Comparison of ENCODE assay signal across 23 cellular contexts in the genomic region with DNA sequence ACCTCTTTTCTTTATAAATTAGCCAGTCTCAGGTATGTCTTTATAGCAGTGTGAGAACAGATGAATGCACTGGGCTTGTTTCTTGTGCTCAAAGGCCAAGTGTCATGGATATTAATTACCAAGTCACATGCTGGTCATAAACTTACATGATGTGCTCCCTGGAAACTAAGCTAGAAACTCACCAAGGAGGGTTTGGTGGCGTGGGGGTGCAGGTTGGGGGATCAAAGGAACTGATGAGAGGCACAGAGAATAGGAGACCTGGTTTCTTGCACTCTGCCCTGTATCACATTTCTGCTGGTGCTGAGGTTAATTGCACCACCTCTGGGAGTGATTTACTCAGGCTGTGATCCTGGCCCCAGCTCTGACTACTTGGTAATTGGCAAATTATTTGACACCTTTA. TPM values are rescaled to one million over a fixed set of nuclear protein-coding genes. Genes with fewer than 3 reads are reported as not detected.
"Had no signal": no experiment of that assay in that cellular context is flagged by ENCODE, and none has a peak within 500 bp of the region (broad histone marks: within the 10 kb centered on the region; RNA-seq: fewer than 3 reads in every experiment).

No MANE protein-coding gene starts in this region.

- H3K27ac ChIP-seq: HL-60, KMS-11, RWPE1 had no signal

- FAIRE-seq: HTR-8/SVneo, K562 had no signal

- H3K4me3 ChIP-seq: K562 had no signal

- H3K9me3 ChIP-seq: SK-N-SH had no signal

- DNase-seq: MM.1S, NCI-H1092 treated with DMSO at 0.1 percent for 48 hours, NCI-H1417, NCI-H1436 treated with DMSO at 0.1 percent for 48 hours, NCI-H1694, NCI-H187 treated with DMSO at 0.1 percent for 48 hours, NCI-H2029 treated with DMSO at 0.1 percent for 48 hours, NCI-H2171, NCI-H226, NCI-H446, NCI-H524, NCI-H526 treated with DMSO at 0.1 percent for 48 hours, NCI-H748 treated with DMSO at 0.1 percent for 48 hours, SHP77, SK-N-SH, SW 1271, T-cell had no signal

RNA-seq across cellular contexts. Expression of a gene that starts 31.1 kb away (rescaled TPM):
- polyA plus RNA-seq: IgD-negative memory B cell, SK-N-SH had no signal
